1 cellular context compared by ENCODE assay signal in genomic region chr1:41758904-41759548, GRCh38.
A peak's percentile ranks its signal among the peaks of the same experiment; 100 is the strongest.
TF ChIP-seq lines count a peak whose summit lies in the region.

No MANE protein-coding gene starts in this region.

TF ChIP-seq in K562, 482 proteins besides CTCF, POLR2A, EP300 and RAD21:
- TF ChIP-seq ZBTB40 (IDR thresholded peaks at IDR 0.05): peak; percentile 59; the same call in 1 of the 2 replicates
- TF ChIP-seq ZBTB40 (CRISPR knock-in tag; IDR thresholded peaks at IDR 0.05): no peak
- TF ChIP-seq SFPQ (IDR thresholded peaks at IDR 0.05; ENCODE audit: low read depth, low read length): no peak
- TF ChIP-seq ZNF146 (CRISPR knock-in tag; IDR thresholded peaks at IDR 0.05; ENCODE audit: unreplicated experiment): peak; percentile 57
- no peak for TF ChIP-seq TCF7L2 (IDR thresholded peaks at IDR 0.05; ENCODE audit: low read depth, low read length)
